In genomic region chr13:77563110-77563509, GRCh38 we compare ENCODE assay signal across 22 cellular contexts. TPM values are rescaled to one million over a fixed set of nuclear protein-coding genes. Genes with fewer than 3 reads are reported as not detected.
DNase-seq lines count a peak whose midpoint lies in the region; ATAC-seq, FAIRE-seq and TF ChIP-seq lines count a peak whose summit lies in the region.
"Had no signal": no experiment of that assay in that cellular context is flagged by ENCODE, and none has a peak within 500 bp of the region (broad histone marks: within the 10 kb centered on the region; RNA-seq: fewer than 3 reads in every experiment).

No MANE protein-coding gene starts in this region.

- DNase-seq in A549 (ENCODE audit: low read depth in 1 of 2, low spot score in 1 of 2) (no peak), HT-29 (ENCODE audit: low spot score) (peak; percentile 53), amniotic epithelial cell (ENCODE audit: low read depth) (peak; percentile 29), fibroblast of peridontal ligament (ENCODE audit: extremely low read depth) (peak; percentile 33), left colon (no peak)
- no peak for DNase-seq in central memory CD4-positive, alpha-beta T cell
- DNase-seq in stimulated activated naive B cell treated with anti-CD40 and anti-IgM and Interleukin-4, amounts not matched to agents 10 μg/mL and 1 μg/mL and 100 μg/mL, for 72 hours, result no peak
- DNase-seq: activated CD8-positive, alpha-beta memory T cell treated with anti-CD3 and anti-CD28 coated beads, Interleukin-2, amount 50 U/mL, for 4 hours; activated naive CD4-positive, alpha-beta T cell treated with anti-CD3 and anti-CD28 coated beads, Interleukin-2, amount 10 ng/mL, durations not matched to agents 7 days and 5 days; hippocampal formation; left ventricle myocardium superior; MM.1S; natural killer cell; NCI-H2081 treated with DMSO at 0.1 percent for 48 hours; stimulated activated CD8-positive, alpha-beta memory T cell treated with anti-CD3 and anti-CD28 coated beads, Interleukin-4, amount 100 ng/mL, for 48 hours; T-helper 2 cell had no signal

- H3K4me1 Mint-ChIP-seq in stimulated activated naive B cell treated with anti-CD40 and anti-IgM and Interleukin-4, amounts not matched to agents 10 μg/mL and 1 μg/mL and 100 μg/mL, for 72 hours, result peaks cover 15 to 33% of the 10 kb centered on the region in 2 donors
- H3K4me1 Mint-ChIP-seq: central memory CD8-positive, alpha-beta T cell; natural killer cell had no signal

- CTCF ChIA-PET in A549 (lab: Yijun Ruan, JAX), result interaction anchor here (1.6 to 1.8 kb wide), 2 partner anchors 37 to 70 kb away, joined by 3 to 7 read pairs; no protein-coding TSS in a partner anchor

- TF ChIP-seq RAD21 in A549 (conservative IDR thresholded peaks at IDR 0.05 in 1 of 2, IDR thresholded peaks at IDR 0.05 in 1 of 2), result no peak

- POLR2A ChIA-PET in A549 (lab: Yijun Ruan, JAX), result no interaction called here

- H3K27me3 Mint-ChIP-seq in stimulated activated naive B cell treated with anti-CD40 and anti-IgM and Interleukin-4, amounts not matched to agents 10 μg/mL and 1 μg/mL and 100 μg/mL, for 72 hours, result peaks cover 6 to 9% of the 10 kb centered on the region in 2 donors
- H3K27me3 Mint-ChIP-seq: activated naive CD4-positive, alpha-beta T cell treated with anti-CD3 and anti-CD28 coated beads, Interleukin-2, amount 10 ng/mL, durations not matched to agents 7 days and 5 days had no signal

- no peak overlapping the region for H3K27ac Mint-ChIP-seq in stimulated activated naive B cell treated with anti-CD40 and anti-IgM and Interleukin-4, amounts not matched to agents 10 μg/mL and 1 μg/mL and 100 μg/mL, for 72 hours
- H3K27ac Mint-ChIP-seq: activated naive CD4-positive, alpha-beta T cell treated with anti-CD3 and anti-CD28 coated beads, Interleukin-2, amount 10 ng/mL, durations not matched to agents 7 days and 5 days; natural killer cell had no signal

- H3K4me2 ChIP-seq in A549, result no peak overlapping the region

- intact Hi-C loops in left colon (cut with DNase I, micrococcal nuclease), result no loop called here

- H3K36me3 Mint-ChIP-seq in stimulated activated naive B cell treated with anti-CD40 and anti-IgM and Interleukin-4, amounts not matched to agents 10 μg/mL and 1 μg/mL and 100 μg/mL, for 72 hours, result no peaks in the 10 kb centered on the region
- H3K36me3 Mint-ChIP-seq: activated naive CD4-positive, alpha-beta T cell treated with anti-CD3 and anti-CD28 coated beads, Interleukin-2, amount 10 ng/mL, durations not matched to agents 7 days and 5 days; natural killer cell had no signal

- 21% methylated on average over 1 of the region's 1 CpG for WGBS in A549 (ENCODE audit: missing lambda C conversion rate)

- H3K4me1 ChIP-seq in A549, result no peaks in the 10 kb centered on the region

- H3K4me3 Mint-ChIP-seq in stimulated activated naive B cell treated with anti-CD40 and anti-IgM and Interleukin-4, amounts not matched to agents 10 μg/mL and 1 μg/mL and 100 μg/mL, for 72 hours, result no peak overlapping the region
- H3K4me3 Mint-ChIP-seq: activated naive CD4-positive, alpha-beta T cell treated with anti-CD3 and anti-CD28 coated beads, Interleukin-2, amount 10 ng/mL, durations not matched to agents 7 days and 5 days; central memory CD8-positive, alpha-beta T cell; natural killer cell had no signal

- TF ChIP-seq POLR2A in A549 (IDR thresholded peaks at IDR 0.05; ENCODE audit: low read length), result no peak

- ATAC-seq in A549, result no peak
- ATAC-seq in HG03457 (IDR thresholded peaks at IDR 0.05; ENCODE audit: unreplicated experiment), result no peak
- no peak for ATAC-seq in stimulated activated naive B cell treated with anti-CD40 and anti-IgM and Interleukin-4, amounts not matched to agents 10 μg/mL and 1 μg/mL and 100 μg/mL, for 72 hours (replicated peaks)
- no peak for ATAC-seq in left colon
- ATAC-seq: left ventricle myocardium superior, natural killer cell had no signal

- H3K9me3 ChIP-seq in A549, result no peaks in the 10 kb centered on the region
- H3K9me3 ChIP-seq: thoracic aorta had no signal

- no peak for TF ChIP-seq CTCF in A549 (IDR thresholded peaks at IDR 0.05)

- no peak for FAIRE-seq in A549 (lab: Jason Lieb, UNC)
- FAIRE-seq: D721Med had no signal

- H3K9me3 Mint-ChIP-seq in stimulated activated naive B cell treated with anti-CD40 and anti-IgM and Interleukin-4, amounts not matched to agents 10 μg/mL and 1 μg/mL and 100 μg/mL, for 72 hours, result peaks cover 0 to 2% of the 10 kb centered on the region in 2 donors
- H3K9me3 Mint-ChIP-seq: activated naive CD4-positive, alpha-beta T cell treated with anti-CD3 and anti-CD28 coated beads, Interleukin-2, amount 10 ng/mL, durations not matched to agents 7 days and 5 days; central memory CD8-positive, alpha-beta T cell; natural killer cell had no signal

- no peak overlapping the region for H3K4me3 ChIP-seq in A549
- H3K4me3 ChIP-seq: thoracic aorta had no signal

- TF ChIP-seq EP300 in A549 (IDR thresholded peaks at IDR 0.05), result no peak

- H3K27ac ChIP-seq in A549, result no peak overlapping the region
- H3K27ac ChIP-seq: epithelial cell of prostate, RWPE1, thoracic aorta had no signal

TF ChIP-seq in A549, 52 proteins besides CTCF, POLR2A, EP300 and RAD21:
- TF ChIP-seq RFX5 (IDR thresholded peaks at IDR 0.05) (no peak), E2F6 (IDR thresholded peaks at IDR 0.05; ENCODE audit: borderline replicate concordance, low read depth) (no peak), JUNB (IDR thresholded peaks at IDR 0.05) (no peak), EHMT2 (IDR thresholded peaks at IDR 0.05; ENCODE audit: low read depth) (no peak), REST (IDR thresholded peaks at IDR 0.05) (peak; percentile 83)
TF ChIP-seq in A549: peak in this region for 1.

RNA-seq across cellular contexts. Expression of gene SCEL, which starts 27.6 kb away (rescaled TPM):
- 1.0 and 1.4 TPM in 2 replicates for polyA plus RNA-seq in A549 (2011; rRNA removed)
- 0.06 and 0.13 TPM in 2 replicates for polyA plus RNA-seq in A549 (2012; cell fraction: cytosol; rRNA removed)
- 0.07 and 0.11 TPM in 2 replicates for polyA plus RNA-seq in A549 (2012; cell fraction: nucleus; rRNA removed)
- polyA plus RNA-seq in A549 (2017; fragmentation: RNase III; extraction: RNeasy Plus Mini Kit Qiagen cat#74134 plus additional on column Dnase treatment), result 0.06 to 0.17 TPM (median 0.17 TPM) in 3 replicates
- polyA minus RNA-seq in A549 (2011; rRNA and poly(A)+ RNA removed), result 0.24 and 0.58 TPM in 2 replicates
- 2.1 and 3.9 TPM in 2 replicates for total RNA-seq in HT-29 (2014; rRNA removed; shearing (Covaris generic))
- 1 to 10 TPM; 1.9 to 2.7 TPM for total RNA-seq in left colon
- total RNA-seq: left ventricle myocardium superior, natural killer cell had no signal

Comparison
In these comparisons a context has a peak if more than half of its experiments do, and no peak if none do; other contexts are left out.
1. DNase-seq: peak in HT-29 (single experiment), amniotic epithelial cell (single experiment) and fibroblast of peridontal ligament (single experiment); none in A549 (0 of 2), central memory CD4-positive, alpha-beta T cell (single experiment), stimulated activated naive B cell treated with anti-CD40 and anti-IgM and Interleukin-4, amounts not matched to agents 10 μg/mL and 1 μg/mL and 100 μg/mL, for 72 hours (single experiment) and left colon (0 of 2).